ENCODE assay signal across 21 cellular contexts in genomic region chr13:110162053-110162452, GRCh38.
"Had no signal": no experiment of that assay in that cellular context is flagged by ENCODE, and none has a peak within 500 bp of the region (broad histone marks: within the 10 kb centered on the region; RNA-seq: fewer than 3 reads in every experiment).

No MANE protein-coding gene starts in this region.

- H3K36me3 ChIP-seq: right lobe of liver had no signal

- H3K27ac Mint-ChIP-seq: naive thymus-derived CD8-positive, alpha-beta T cell; stimulated activated naive B cell treated with anti-CD40 and anti-IgM and Interleukin-4, amounts not matched to agents 10 μg/mL and 1 μg/mL and 100 μg/mL, for 72 hours; stimulated activated naive CD8-positive, alpha-beta T cell treated with anti-CD3 and anti-CD28 coated beads, Interleukin-15, amount 100 ng/mL, for 72 hours had no signal

- H2AFZ ChIP-seq: parathyroid adenoma had no signal

- H3K36me3 Mint-ChIP-seq: naive thymus-derived CD8-positive, alpha-beta T cell; stimulated activated naive B cell treated with anti-CD40 and anti-IgM and Interleukin-4, amounts not matched to agents 10 μg/mL and 1 μg/mL and 100 μg/mL, for 72 hours had no signal

- H3K4me1 ChIP-seq: gastrocnemius medialis, parathyroid adenoma, prostate gland, right lobe of liver, testis had no signal

- H3K9ac ChIP-seq: parathyroid adenoma had no signal

- H3K27ac ChIP-seq: dorsolateral prefrontal cortex, gastrocnemius medialis, parathyroid adenoma, prostate gland, right lobe of liver, testis had no signal

- H3K9me3 ChIP-seq: esophagus muscularis mucosa, gastrocnemius medialis, heart right ventricle, left lung, mucosa of descending colon, prostate gland, right lobe of liver, testis, tibial nerve had no signal

- H3K79me2 ChIP-seq: parathyroid adenoma had no signal

- H3K4me1 Mint-ChIP-seq: stimulated activated naive B cell treated with anti-CD40 and anti-IgM and Interleukin-4, amounts not matched to agents 10 μg/mL and 1 μg/mL and 100 μg/mL, for 72 hours; stimulated activated naive CD8-positive, alpha-beta T cell treated with anti-CD3 and anti-CD28 coated beads, Interleukin-15, amount 100 ng/mL, for 72 hours had no signal

- H3K9me3 Mint-ChIP-seq: naive thymus-derived CD8-positive, alpha-beta T cell; stimulated activated naive B cell treated with anti-CD40 and anti-IgM and Interleukin-4, amounts not matched to agents 10 μg/mL and 1 μg/mL and 100 μg/mL, for 72 hours; stimulated activated naive CD8-positive, alpha-beta T cell treated with anti-CD3 and anti-CD28 coated beads, Interleukin-15, amount 100 ng/mL, for 72 hours had no signal

- DNase-seq: central memory CD4-positive, alpha-beta T cell; cortex of kidney; dorsolateral prefrontal cortex; effector CD8-positive, alpha-beta T cell; gastrocnemius medialis; heart right ventricle; hypothalamus; mucosa of descending colon; naive thymus-derived CD8-positive, alpha-beta T cell; nucleus accumbens; stimulated activated CD4-positive, alpha-beta T cell treated with anti-CD3 and anti-CD28 coated beads, Interleukin-2, amount 100 ng/mL, for 24 hours; stimulated activated CD4-positive, alpha-beta T cell treated with anti-CD3 and anti-CD28 coated beads, Interleukin-4, amount 100 ng/mL, for 4 hours; stimulated activated naive B cell treated with anti-CD40 and anti-IgM and Interleukin-4, amounts not matched to agents 10 μg/mL and 1 μg/mL and 100 μg/mL, for 72 hours; stimulated activated naive CD8-positive, alpha-beta T cell treated with anti-CD3 and anti-CD28 coated beads, Interleukin-15, amount 100 ng/mL, for 72 hours; testis had no signal

- H3K4me3 Mint-ChIP-seq: naive thymus-derived CD8-positive, alpha-beta T cell; stimulated activated naive B cell treated with anti-CD40 and anti-IgM and Interleukin-4, amounts not matched to agents 10 μg/mL and 1 μg/mL and 100 μg/mL, for 72 hours; stimulated activated naive CD8-positive, alpha-beta T cell treated with anti-CD3 and anti-CD28 coated beads, Interleukin-15, amount 100 ng/mL, for 72 hours had no signal

- H3K27me3 ChIP-seq: esophagus muscularis mucosa, gastrocnemius medialis, heart right ventricle, left lung, right lobe of liver, testis, tibial nerve had no signal

- H3K4me3 ChIP-seq: dorsolateral prefrontal cortex, esophagus muscularis mucosa, gastrocnemius medialis, heart right ventricle, left lung, mucosa of descending colon, prostate gland, right lobe of liver, testis, tibial nerve had no signal

- ATAC-seq: gastrocnemius medialis; mucosa of descending colon; naive thymus-derived CD8-positive, alpha-beta T cell; stimulated activated naive B cell treated with anti-CD40 and anti-IgM and Interleukin-4, amounts not matched to agents 10 μg/mL and 1 μg/mL and 100 μg/mL, for 72 hours; stimulated activated naive CD8-positive, alpha-beta T cell treated with anti-CD3 and anti-CD28 coated beads, Interleukin-15, amount 100 ng/mL, for 72 hours had no signal
